Comparison of ENCODE assay signal across 16 cellular contexts in the genomic region with DNA sequence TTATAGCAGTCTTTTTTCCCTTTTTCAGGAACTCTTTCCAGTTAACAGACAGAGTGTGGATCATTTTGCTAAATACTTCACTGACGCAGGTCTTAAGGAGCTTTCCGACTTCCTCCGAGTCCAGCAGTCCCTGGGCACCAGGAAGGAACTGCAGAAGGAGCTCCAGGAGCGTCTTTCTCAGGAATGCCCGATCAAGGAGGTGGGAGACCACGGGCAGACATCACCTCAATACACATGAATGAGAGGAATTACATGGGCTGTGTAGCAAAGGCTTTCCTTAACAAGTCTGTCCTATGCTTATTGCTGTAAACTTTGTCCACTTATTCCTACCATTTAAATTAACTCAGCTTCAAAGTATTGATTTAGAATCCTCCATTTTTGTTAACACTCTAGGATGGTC. TPM values are rescaled to one million over a fixed set of nuclear protein-coding genes. Genes with fewer than 3 reads are reported as not detected.
A peak's percentile ranks its signal among the peaks of the same experiment; 100 is the strongest.
DNase-seq lines count a peak whose midpoint lies in the region; ATAC-seq and TF ChIP-seq lines count a peak whose summit lies in the region.
"Had no signal": no experiment of that assay in that cellular context is flagged by ENCODE, and none has a peak within 500 bp of the region (broad histone marks: within the 10 kb centered on the region; RNA-seq: fewer than 3 reads in every experiment).

No MANE protein-coding gene starts in this region.

- ATAC-seq in left colon: no peak

- H3K4me3 Mint-ChIP-seq in activated naive CD4-positive, alpha-beta T cell treated with anti-CD3 and anti-CD28 coated beads, Interleukin-2, amount 50 U/mL, for 24 hours: no peak overlapping the region
- H3K4me3 Mint-ChIP-seq in activated naive CD4-positive, alpha-beta T cell treated with anti-CD3 and anti-CD28 coated beads for 36 hours: no peak overlapping the region
- H3K4me3 Mint-ChIP-seq in neural progenitor cell: no peak overlapping the region
- H3K4me3 Mint-ChIP-seq: CD4-positive, CD25-positive, alpha-beta regulatory T cell; HFFc6 had no signal

- H3K36me3 ChIP-seq in neural progenitor cell: peaks cover 19% of the 10 kb centered on the region

- H3K4me3 ChIP-seq in dorsolateral prefrontal cortex: no peak overlapping the region
- no peak overlapping the region for H3K4me3 ChIP-seq in neural progenitor cell
- H3K4me3 ChIP-seq: BLaER1 treated with 17β-estradiol and CSF1 and Interleukin-3, amounts not matched to agents 10 nM and 100 nM had no signal

- peaks cover 6% of the 10 kb centered on the region for H3K4me1 Mint-ChIP-seq in activated naive CD4-positive, alpha-beta T cell treated with anti-CD3 and anti-CD28 coated beads, Interleukin-2, amount 50 U/mL, for 24 hours
- H3K4me1 Mint-ChIP-seq in activated naive CD4-positive, alpha-beta T cell treated with anti-CD3 and anti-CD28 coated beads for 36 hours (ENCODE audit: low read depth): peaks cover 10% of the 10 kb centered on the region
- H3K4me1 Mint-ChIP-seq in neural progenitor cell: peaks cover 16% of the 10 kb centered on the region
- H3K4me1 Mint-ChIP-seq: CD4-positive, CD25-positive, alpha-beta regulatory T cell had no signal

- peak overlapping the region; percentile 35 for H3K27ac Mint-ChIP-seq in activated naive CD4-positive, alpha-beta T cell treated with anti-CD3 and anti-CD28 coated beads, Interleukin-2, amount 50 U/mL, for 24 hours
- no peak overlapping the region for H3K27ac Mint-ChIP-seq in activated naive CD4-positive, alpha-beta T cell treated with anti-CD3 and anti-CD28 coated beads for 36 hours
- no peak overlapping the region for H3K27ac Mint-ChIP-seq in neural progenitor cell
- H3K27ac Mint-ChIP-seq: CD4-positive, CD25-positive, alpha-beta regulatory T cell had no signal

- H4K20me1 ChIP-seq in neural progenitor cell (ENCODE audit: low read depth): no peaks in the 10 kb centered on the region

- H3K9me3 Mint-ChIP-seq in activated naive CD4-positive, alpha-beta T cell treated with anti-CD3 and anti-CD28 coated beads, Interleukin-2, amount 50 U/mL, for 24 hours: no peaks in the 10 kb centered on the region
- no peaks in the 10 kb centered on the region for H3K9me3 Mint-ChIP-seq in activated naive CD4-positive, alpha-beta T cell treated with anti-CD3 and anti-CD28 coated beads for 36 hours
- H3K9me3 Mint-ChIP-seq in neural progenitor cell: no peaks in the 10 kb centered on the region
- H3K9me3 Mint-ChIP-seq: CD4-positive, CD25-positive, alpha-beta regulatory T cell; HFFc6 had no signal

- H2AFZ ChIP-seq in neural progenitor cell (replicated peaks): no peak overlapping the region

- intact Hi-C loops in activated naive CD4-positive, alpha-beta T cell treated with anti-CD3 and anti-CD28 coated beads for 36 hours (cut with micrococcal nuclease): loop anchor here (1.0 to 5.0 kb wide), 2 partner anchors 93 to 223 kb away; no protein-coding TSS in a partner anchor
- intact Hi-C loops in dorsolateral prefrontal cortex (cut with DNase I): no loop called here
- intact Hi-C loops in left colon (cut with DNase I, micrococcal nuclease): no loop called here

- H3K9me3 ChIP-seq in neural progenitor cell (ENCODE audit: low read depth): no peaks in the 10 kb centered on the region
- H3K9me3 ChIP-seq: BLaER1 treated with 17β-estradiol and CSF1 and Interleukin-3, amounts not matched to agents 10 nM and 100 nM had no signal

- no peaks in the 10 kb centered on the region for H3F3A ChIP-seq in neural progenitor cell (ENCODE audit: low read depth)

- no peaks in the 10 kb centered on the region for H3K27me3 ChIP-seq in dorsolateral prefrontal cortex
- no peaks in the 10 kb centered on the region for H3K27me3 ChIP-seq in neural progenitor cell
- H3K27me3 ChIP-seq: BLaER1 treated with 17β-estradiol and CSF1 and Interleukin-3, amounts not matched to agents 10 nM and 100 nM had no signal

- TF ChIP-seq CTCF in dorsolateral prefrontal cortex (IDR thresholded peaks at IDR 0.05 in 54 of 56, conservative IDR thresholded peaks at IDR 0.05 in 2 of 56; ENCODE audit: low read depth in 1 of 56, partially characterized antibody in 56 of 56) (no peak), neural progenitor cell (IDR thresholded peaks at IDR 0.05) (no peak)

- H3K27me3 Mint-ChIP-seq in activated naive CD4-positive, alpha-beta T cell treated with anti-CD3 and anti-CD28 coated beads, Interleukin-2, amount 50 U/mL, for 24 hours: no peaks in the 10 kb centered on the region
- H3K27me3 Mint-ChIP-seq in activated naive CD4-positive, alpha-beta T cell treated with anti-CD3 and anti-CD28 coated beads for 36 hours (ENCODE audit: low read depth): no peaks in the 10 kb centered on the region
- no peaks in the 10 kb centered on the region for H3K27me3 Mint-ChIP-seq in neural progenitor cell (ENCODE audit: insufficient read depth, low read depth)
- H3K27me3 Mint-ChIP-seq: CD4-positive, CD25-positive, alpha-beta regulatory T cell had no signal

- H3K9ac ChIP-seq in neural progenitor cell: no peak overlapping the region
- H3K9ac ChIP-seq: BLaER1 treated with 17β-estradiol and CSF1 and Interleukin-3, amounts not matched to agents 10 nM and 100 nM had no signal

- H3K27ac ChIP-seq in dorsolateral prefrontal cortex (peak overlapping the region in 43 of 59 donors; percentile 3 to 83 (median 68)), neural progenitor cell (peak overlapping the region; percentile 47)
- H3K27ac ChIP-seq: BLaER1 treated with 17β-estradiol and CSF1 and Interleukin-3, amounts not matched to agents 10 nM and 100 nM had no signal

- no peaks in the 10 kb centered on the region for H3K4me1 ChIP-seq in neural progenitor cell

- DNase-seq in activated naive CD4-positive, alpha-beta T cell treated with anti-CD3 and anti-CD28 coated beads for 36 hours: no peak
- DNase-seq in dorsolateral prefrontal cortex (no peak), neural progenitor cell (ENCODE audit: low spot score) (no peak), D341Med (ENCODE audit: low spot score) (no peak), left colon (no peak), HUDEP-2 (lab: John Stamatoyannopoulos, UW; ENCODE audit: unreplicated experiment in 76 of 76) (no peak)
- DNase-seq: 8988T; ACHN; Calu3; CD4-positive, CD25-positive, alpha-beta regulatory T cell; DMS153; EL; HCEC 1CT; HFFc6 had no signal

- CTCF ChIA-PET in activated naive CD4-positive, alpha-beta T cell treated with anti-CD3 and anti-CD28 coated beads for 36 hours (lab: Charles Lee): interaction anchor here (0.5 to 1.7 kb wide), 3 partner anchors 9 to 38 kb away, joined by 3 read pairs; no protein-coding TSS in a partner anchor

- H3K79me2 ChIP-seq in neural progenitor cell (ENCODE audit: low read depth): no peaks in the 10 kb centered on the region

- peaks cover 37% of the 10 kb centered on the region for H3K36me3 Mint-ChIP-seq in activated naive CD4-positive, alpha-beta T cell treated with anti-CD3 and anti-CD28 coated beads, Interleukin-2, amount 50 U/mL, for 24 hours
- peaks cover 60% of the 10 kb centered on the region for H3K36me3 Mint-ChIP-seq in activated naive CD4-positive, alpha-beta T cell treated with anti-CD3 and anti-CD28 coated beads for 36 hours (ENCODE audit: low read depth)
- H3K36me3 Mint-ChIP-seq in neural progenitor cell: peaks cover 51% of the 10 kb centered on the region

- H3K4me2 ChIP-seq in neural progenitor cell: no peak overlapping the region
- H3K4me2 ChIP-seq: BLaER1 treated with 17β-estradiol and CSF1 and Interleukin-3, amounts not matched to agents 10 nM and 100 nM had no signal

RNA-seq across cellular contexts. Expression of a gene that starts 48.8 kb away (rescaled TPM):
- 100 to 1,000 TPM; 118 to 122 TPM for total RNA-seq in activated naive CD4-positive, alpha-beta T cell treated with anti-CD3 and anti-CD28 coated beads for 36 hours
- total RNA-seq in dorsolateral prefrontal cortex (10 to 100 TPM; 10.3 to 36.8 (median 24.1) TPM), neural progenitor cell (ENCODE audit: low replicate concordance) (100 and 126 TPM in 2 replicates), left colon (10 to 100 TPM; 52.9 to 62.3 TPM)

RNA-seq across cellular contexts. Expression of a gene that starts 49.3 kb away (rescaled TPM):
- 1 to 10 TPM; 4.6 to 4.7 TPM for total RNA-seq in activated naive CD4-positive, alpha-beta T cell treated with anti-CD3 and anti-CD28 coated beads for 36 hours
- 10 to 100 TPM; 19.4 to 57.2 (median 37.9) TPM for total RNA-seq in dorsolateral prefrontal cortex
- total RNA-seq in neural progenitor cell (ENCODE audit: low replicate concordance): 47.7 and 68.5 TPM in 2 replicates
- total RNA-seq in left colon: 10 to 100 TPM; 22.8 to 27.5 TPM

RNA-seq across cellular contexts. Expression of a gene that starts 58.7 kb away (rescaled TPM):
- under 1 TPM; 0.35 to 0.52 TPM for total RNA-seq in activated naive CD4-positive, alpha-beta T cell treated with anti-CD3 and anti-CD28 coated beads for 36 hours
- 100 to 1,000 TPM in 23 of 120 experiments, 10 to 100 TPM in 97; 24.7 to 129 (median 84.4) TPM for total RNA-seq in dorsolateral prefrontal cortex
- 25.6 and 41.2 TPM in 2 replicates for total RNA-seq in neural progenitor cell (ENCODE audit: low replicate concordance)
- total RNA-seq in left colon: 10 to 100 TPM; 79.5 to 97.7 TPM

Comparison
In these comparisons a context has a peak if more than half of its experiments do, and no peak if none do; other contexts are left out.
1. RNA of a gene that starts 58.7 kb away (total RNA-seq): 79.5 to 97.7 TPM in left colon, 24.7 to 129 TPM in dorsolateral prefrontal cortex and 25.6 to 41.2 TPM in neural progenitor cell; 0.35 to 0.52 TPM in activated naive CD4-positive, alpha-beta T cell treated with anti-CD3 and anti-CD28 coated beads for 36 hours; every median in the first group is over 10 times any median in the second.